ENCODE assay signal across 8 cellular contexts in genomic region chr10:87817873-87818504, GRCh38.
A peak's percentile ranks its signal among the peaks of the same experiment; 100 is the strongest.
DNase-seq lines count a peak whose midpoint lies in the region; ATAC-seq and TF ChIP-seq lines count a peak whose summit lies in the region.

Gene ATAD1, minus strand, starts transcription at chr10:87818226. Its CDS starts 3,627 bp downstream, at chr10:87814599.

- ATAC-seq in GM18868 (IDR thresholded peaks at IDR 0.05; ENCODE audit: unreplicated experiment) (peak; percentile 80), HG03135 (IDR thresholded peaks at IDR 0.05; ENCODE audit: unreplicated experiment) (peak; percentile 71)

- DNase-seq in AG04449 (ENCODE audit: low read depth, low spot score) (peak; percentile 12), NCI-H2196 treated with DMSO at 0.1 percent for 48 hours (lab: John Stamatoyannopoulos, UW; ENCODE audit: unreplicated experiment) (peak; percentile 58), islet precursor cell (peak; percentile 95)
- DNase-seq in activated CD4-positive, CD25-positive, alpha-beta regulatory T cell (lab: John Stamatoyannopoulos, UW): peak; percentile 55 to 78 (median 74)
- DNase-seq in central memory CD4-positive, alpha-beta T cell: peak; percentile 92
- DNase-seq in stimulated activated CD4-positive, alpha-beta T cell treated with anti-CD3 and anti-CD28 coated beads, Interleukin-15, amount 100 ng/mL, for 1 hour (ENCODE audit: low read depth in 1 of 2, low spot score in 1 of 2): peak; percentile 78 to 79

- CTCF ChIA-PET in AG04449 (lab: Yijun Ruan, JAX): interaction anchor here (0.6 to 1.7 kb wide), 5 partner anchors 11 to 736 kb away, joined by 3 to 6 read pairs (median 3); no protein-coding TSS in a partner anchor

- H3K4me3 ChIP-seq in AG04449 (ENCODE audit: low read depth, low read length): peak within 1 kb of the TSS; percentile 89

- POLR2A ChIA-PET in AG04449 (lab: Yijun Ruan, JAX): interaction anchor here (0.5 to 1.2 kb wide), 3 partner anchors 11 to 58 kb away, joined by 3 read pairs; no protein-coding TSS in a partner anchor

- TF ChIP-seq CTCF in AG04449 (IDR thresholded peaks at IDR 0.05; ENCODE audit: insufficient read depth, low read length, missing control alignments): peak; percentile 37

Comparison
In these comparisons a context has a peak if more than half of its experiments do, and no peak if none do; other contexts are left out.
1. Peak in every context shown above with its lines: DNase-seq, ATAC-seq and H3K4me3 ChIP-seq.
2. DNase-seq: peak in every context shown above with its lines; median percentile 95 in islet precursor cell; 92 in central memory CD4-positive, alpha-beta T cell; 78 in stimulated activated CD4-positive, alpha-beta T cell treated with anti-CD3 and anti-CD28 coated beads, Interleukin-15, amount 100 ng/mL, for 1 hour; 74 in activated CD4-positive, CD25-positive, alpha-beta regulatory T cell; 58 in NCI-H2196 treated with DMSO at 0.1 percent for 48 hours; 12 in AG04449.